8 cellular contexts compared by ENCODE assay signal in the genomic region with DNA sequence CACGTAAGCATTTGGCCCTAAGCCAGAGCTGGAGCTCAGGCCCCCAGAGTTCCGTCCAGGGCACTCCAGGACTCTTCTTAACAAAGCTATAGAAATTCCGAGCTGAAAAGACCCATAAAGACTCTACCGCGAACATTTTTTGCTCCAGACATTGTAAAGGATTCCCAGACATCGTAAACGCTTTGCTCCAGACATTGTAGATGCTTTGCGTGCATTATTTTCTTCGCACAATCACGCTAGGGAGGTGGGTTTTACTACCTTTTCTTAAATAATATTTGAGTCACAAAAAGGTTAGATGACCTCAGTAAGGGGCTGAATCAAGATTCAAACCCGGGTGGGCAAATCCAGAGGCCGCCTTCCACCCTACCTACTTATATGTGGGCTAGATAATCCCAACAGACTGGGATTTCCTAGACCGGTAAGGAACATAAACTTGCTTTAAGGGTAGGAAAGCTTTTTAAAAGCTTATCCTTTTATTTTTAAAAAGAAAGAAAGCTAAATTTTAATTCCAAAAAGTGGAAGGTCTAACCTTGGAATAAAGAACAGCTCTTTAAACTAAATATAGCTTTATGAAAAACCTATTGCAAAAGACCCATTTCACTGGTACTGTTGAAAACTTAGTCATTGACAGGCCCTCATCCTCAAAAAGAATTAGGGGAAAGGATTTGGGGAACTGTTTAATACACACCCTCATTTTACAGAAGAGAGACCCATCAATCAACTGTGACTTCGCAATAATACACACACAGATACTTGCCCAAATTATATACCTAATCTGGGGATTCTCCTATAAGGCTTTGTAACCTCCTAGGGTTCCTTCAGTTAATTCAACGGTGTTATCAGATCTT. TPM values are rescaled to one million over a fixed set of nuclear protein-coding genes. Genes with fewer than 3 reads are reported as not detected.
DNase-seq lines count a peak whose midpoint lies in the region; TF ChIP-seq lines count a peak whose summit lies in the region.

No MANE protein-coding gene starts in this region.

- no peaks in the 10 kb centered on the region for H3K9me3 Mint-ChIP-seq in endodermal cell

- 29% methylated on average over 7 to 14 of the region's 15 CpGs for WGBS in endodermal cell (ENCODE audit: insufficient coverage in 1 of 2, insufficient read length in 1 of 2), 2 experiments

- H3K27me3 Mint-ChIP-seq in endodermal cell (ENCODE audit: insufficient read depth) = no peaks in the 10 kb centered on the region

- peaks cover 15% of the 10 kb centered on the region for H3K4me1 Mint-ChIP-seq in endodermal cell

- no peak for TF ChIP-seq CTCF in endodermal cell (conservative IDR thresholded peaks at IDR 0.05)

- H3K27me3 ChIP-seq in endodermal cell (ENCODE audit: control insufficient read depth, insufficient read depth, low read length, poor library complexity, severe bottlenecking) (no peaks in the 10 kb centered on the region), neuron (ENCODE audit: insufficient read depth, low read length) (peaks cover 5% of the 10 kb centered on the region)

- H3K36me3 ChIP-seq in endodermal cell (ENCODE audit: control insufficient read depth, insufficient read depth, low read length) (peaks cover 6% of the 10 kb centered on the region), neuron (ENCODE audit: insufficient read depth, low read length) (no peaks in the 10 kb centered on the region)

- H3K9me3 ChIP-seq in endodermal cell (ENCODE audit: control insufficient read depth, low read length) = no peaks in the 10 kb centered on the region
- no peaks in the 10 kb centered on the region for H3K9me3 ChIP-seq in neuron (ENCODE audit: low read length)

- H3K36me3 Mint-ChIP-seq in endodermal cell (ENCODE audit: low read depth) = no peaks in the 10 kb centered on the region

- H3K27ac Mint-ChIP-seq in endodermal cell = peak overlapping the region; percentile 96

- H3K4me3 ChIP-seq in endodermal cell (ENCODE audit: low read length) (peak overlapping the region; percentile 91), neuron (ENCODE audit: low read length) (peak overlapping the region; percentile 93)

- peak overlapping the region; percentile 90 for H3K27ac ChIP-seq in endodermal cell (ENCODE audit: low read depth, low read length)

- H3K4me1 ChIP-seq in endodermal cell (ENCODE audit: control insufficient read depth, insufficient read depth, low read length) = peaks cover 8% of the 10 kb centered on the region
- H3K4me1 ChIP-seq in neuron (ENCODE audit: insufficient read depth, low read length) = peaks cover 10% of the 10 kb centered on the region

- H2AFZ ChIP-seq in neuron (ENCODE audit: low read depth, low read length) = peak overlapping the region; percentile 92

- H3K9ac ChIP-seq in endodermal cell (ENCODE audit: extremely low read depth, low read length, poor library complexity, severe bottlenecking) = peak overlapping the region; percentile 80

- peak overlapping the region; percentile 80 for H3K4me3 Mint-ChIP-seq in endodermal cell

- DNase-seq in NCI-H510A treated with DMSO at 0.1 percent for 48 hours (lab: John Stamatoyannopoulos, UW) (peak; percentile 50), NCI-H510A (lab: John Stamatoyannopoulos, UW) (no peak), RPMI8226 (peak; percentile 77), endodermal cell (no peak), SW 1271 (lab: John Stamatoyannopoulos, UW) (no peak), NCI-H446 treated with DMSO at 0.1 percent for 48 hours (lab: John Stamatoyannopoulos, UW) (no peak)
- DNase-seq in stimulated activated CD4-positive, alpha-beta T cell treated with anti-CD3 and anti-CD28 coated beads, Interleukin-1b, Interleukin-23, amount 100 ng/mL, for 48 hours = no peak

RNA-seq across cellular contexts. Expression of gene TNIP1, which starts 0.8 kb away (rescaled TPM):
- 10 to 100 TPM; 51.3 to 52.2 TPM for total RNA-seq in endodermal cell
- polyA plus RNA-seq in endodermal cell (2013, experiment 1 of 2) = 33.0 TPM
- polyA plus RNA-seq in endodermal cell (2013, experiment 2 of 2) = 31.1 TPM

Comparison
In these comparisons a context has a peak if more than half of its experiments do, and no peak if none do; other contexts are left out.
1. DNase-seq: peak in NCI-H510A treated with DMSO at 0.1 percent for 48 hours (single experiment) and RPMI8226 (single experiment); none in NCI-H510A (single experiment), endodermal cell (single experiment), SW 1271 (0 of 2), stimulated activated CD4-positive, alpha-beta T cell treated with anti-CD3 and anti-CD28 coated beads, Interleukin-1b, Interleukin-23, amount 100 ng/mL, for 48 hours (single experiment) and NCI-H446 treated with DMSO at 0.1 percent for 48 hours (single experiment).